1 cellular context compared by ENCODE assay signal in genomic region chr18:36635414-36636096, GRCh38.
TF ChIP-seq lines count a peak whose summit lies in the region.

No MANE protein-coding gene starts in this region.

TF ChIP-seq in GM12878, 131 proteins besides CTCF, POLR2A, EP300 and RAD21 (continued from another document):
- no peak for TF ChIP-seq BCL3 (IDR thresholded peaks at IDR 0.05; ENCODE audit: borderline replicate concordance, insufficient read depth, low read depth, low read length, poor library complexity, severe bottlenecking)
- no peak for TF ChIP-seq EGR1 (IDR thresholded peaks at IDR 0.05; ENCODE audit: borderline replicate concordance in 1 of 2, low read depth in 2 of 2, low read length in 2 of 2)
- 0 out of 2 replicates have a peak, but pooled peaks have one; percentile 13 for TF ChIP-seq CREM (IDR thresholded peaks at IDR 0.05; ENCODE audit: low read depth)
- peak; percentile 38; the same call in 1 of the 2 replicates for TF ChIP-seq ATF7 (IDR thresholded peaks at IDR 0.05; ENCODE audit: low read depth)
- no peak for TF ChIP-seq SUPT20H (IDR thresholded peaks at IDR 0.05; ENCODE audit: borderline replicate concordance, control insufficient read depth, low read depth, low read length)
- TF ChIP-seq, protein P1, sequence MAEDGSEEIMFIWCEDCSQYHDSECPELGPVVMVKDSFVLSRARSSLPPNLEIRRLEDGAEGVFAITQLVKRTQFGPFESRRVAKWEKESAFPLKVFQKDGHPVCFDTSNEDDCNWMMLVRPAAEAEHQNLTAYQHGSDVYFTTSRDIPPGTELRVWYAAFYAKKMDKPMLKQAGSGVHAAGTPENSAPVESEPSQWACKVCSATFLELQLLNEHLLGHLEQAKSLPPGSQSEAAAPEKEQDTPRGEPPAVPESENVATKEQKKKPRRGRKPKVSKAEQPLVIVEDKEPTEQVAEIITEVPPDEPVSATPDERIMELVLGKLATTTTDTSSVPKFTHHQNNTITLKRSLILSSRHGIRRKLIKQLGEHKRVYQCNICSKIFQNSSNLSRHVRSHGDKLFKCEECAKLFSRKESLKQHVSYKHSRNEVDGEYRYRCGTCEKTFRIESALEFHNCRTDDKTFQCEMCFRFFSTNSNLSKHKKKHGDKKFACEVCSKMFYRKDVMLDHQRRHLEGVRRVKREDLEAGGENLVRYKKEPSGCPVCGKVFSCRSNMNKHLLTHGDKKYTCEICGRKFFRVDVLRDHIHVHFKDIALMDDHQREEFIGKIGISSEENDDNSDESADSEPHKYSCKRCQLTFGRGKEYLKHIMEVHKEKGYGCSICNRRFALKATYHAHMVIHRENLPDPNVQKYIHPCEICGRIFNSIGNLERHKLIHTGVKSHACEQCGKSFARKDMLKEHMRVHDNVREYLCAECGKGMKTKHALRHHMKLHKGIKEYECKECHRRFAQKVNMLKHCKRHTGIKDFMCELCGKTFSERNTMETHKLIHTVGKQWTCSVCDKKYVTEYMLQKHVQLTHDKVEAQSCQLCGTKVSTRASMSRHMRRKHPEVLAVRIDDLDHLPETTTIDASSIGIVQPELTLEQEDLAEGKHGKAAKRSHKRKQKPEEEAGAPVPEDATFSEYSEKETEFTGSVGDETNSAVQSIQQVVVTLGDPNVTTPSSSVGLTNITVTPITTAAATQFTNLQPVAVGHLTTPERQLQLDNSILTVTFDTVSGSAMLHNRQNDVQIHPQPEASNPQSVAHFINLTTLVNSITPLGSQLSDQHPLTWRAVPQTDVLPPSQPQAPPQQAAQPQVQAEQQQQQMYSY (CRISPR knock-in tag; IDR thresholded peaks at IDR 0.05): no peak
- peak; percentile 47; the same call in 1 of the 2 replicates for TF ChIP-seq FOXM1 (IDR thresholded peaks at IDR 0.05; ENCODE audit: low read depth, low read length)
- 0 out of 2 replicates have a peak, but pooled peaks have one; percentile 21 for TF ChIP-seq ZNF687 (IDR thresholded peaks at IDR 0.05)
- TF ChIP-seq TAF1 (IDR thresholded peaks at IDR 0.05; ENCODE audit: borderline replicate concordance, low read depth, low read length): 0 out of 2 replicates have a peak, but pooled peaks have one; percentile 16
- TF ChIP-seq EED (IDR thresholded peaks at IDR 0.05; ENCODE audit: low read depth): peak; percentile 72; the same call in 1 of the 2 replicates
- peak; percentile 43; the same call in 1 of the 2 replicates for TF ChIP-seq ZNF217 (IDR thresholded peaks at IDR 0.05)
- 0 out of 2 replicates have a peak, but pooled peaks have one; percentile 44 for TF ChIP-seq MTA2 (IDR thresholded peaks at IDR 0.05; ENCODE audit: low read depth)
- TF ChIP-seq IKZF2 (IDR thresholded peaks at IDR 0.05): peak; percentile 79; a peak in 3 of 4 replicates
- no peak for TF ChIP-seq SMC3 (IDR thresholded peaks at IDR 0.05; ENCODE audit: borderline replicate concordance, low read length)
- TF ChIP-seq, protein P2, sequence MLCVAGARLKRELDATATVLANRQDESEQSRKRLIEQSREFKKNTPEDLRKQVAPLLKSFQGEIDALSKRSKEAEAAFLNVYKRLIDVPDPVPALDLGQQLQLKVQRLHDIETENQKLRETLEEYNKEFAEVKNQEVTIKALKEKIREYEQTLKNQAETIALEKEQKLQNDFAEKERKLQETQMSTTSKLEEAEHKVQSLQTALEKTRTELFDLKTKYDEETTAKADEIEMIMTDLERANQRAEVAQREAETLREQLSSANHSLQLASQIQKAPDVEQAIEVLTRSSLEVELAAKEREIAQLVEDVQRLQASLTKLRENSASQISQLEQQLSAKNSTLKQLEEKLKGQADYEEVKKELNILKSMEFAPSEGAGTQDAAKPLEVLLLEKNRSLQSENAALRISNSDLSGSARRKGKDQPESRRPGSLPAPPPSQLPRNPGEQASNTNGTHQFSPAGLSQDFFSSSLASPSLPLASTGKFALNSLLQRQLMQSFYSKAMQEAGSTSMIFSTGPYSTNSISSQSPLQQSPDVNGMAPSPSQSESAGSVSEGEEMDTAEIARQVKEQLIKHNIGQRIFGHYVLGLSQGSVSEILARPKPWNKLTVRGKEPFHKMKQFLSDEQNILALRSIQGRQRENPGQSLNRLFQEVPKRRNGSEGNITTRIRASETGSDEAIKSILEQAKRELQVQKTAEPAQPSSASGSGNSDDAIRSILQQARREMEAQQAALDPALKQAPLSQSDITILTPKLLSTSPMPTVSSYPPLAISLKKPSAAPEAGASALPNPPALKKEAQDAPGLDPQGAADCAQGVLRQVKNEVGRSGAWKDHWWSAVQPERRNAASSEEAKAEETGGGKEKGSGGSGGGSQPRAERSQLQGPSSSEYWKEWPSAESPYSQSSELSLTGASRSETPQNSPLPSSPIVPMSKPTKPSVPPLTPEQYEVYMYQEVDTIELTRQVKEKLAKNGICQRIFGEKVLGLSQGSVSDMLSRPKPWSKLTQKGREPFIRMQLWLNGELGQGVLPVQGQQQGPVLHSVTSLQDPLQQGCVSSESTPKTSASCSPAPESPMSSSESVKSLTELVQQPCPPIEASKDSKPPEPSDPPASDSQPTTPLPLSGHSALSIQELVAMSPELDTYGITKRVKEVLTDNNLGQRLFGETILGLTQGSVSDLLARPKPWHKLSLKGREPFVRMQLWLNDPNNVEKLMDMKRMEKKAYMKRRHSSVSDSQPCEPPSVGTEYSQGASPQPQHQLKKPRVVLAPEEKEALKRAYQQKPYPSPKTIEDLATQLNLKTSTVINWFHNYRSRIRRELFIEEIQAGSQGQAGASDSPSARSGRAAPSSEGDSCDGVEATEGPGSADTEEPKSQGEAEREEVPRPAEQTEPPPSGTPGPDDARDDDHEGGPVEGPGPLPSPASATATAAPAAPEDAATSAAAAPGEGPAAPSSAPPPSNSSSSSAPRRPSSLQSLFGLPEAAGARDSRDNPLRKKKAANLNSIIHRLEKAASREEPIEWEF (IDR thresholded peaks at IDR 0.05; ENCODE audit: insufficient replicate concordance, low read depth, low read length): no peak
- TF ChIP-seq GATAD2B (conservative IDR thresholded peaks at IDR 0.05; ENCODE audit: low read depth): peak; percentile 53; the same call in 1 of the 2 replicates
- TF ChIP-seq NFIC (IDR thresholded peaks at IDR 0.05; ENCODE audit: low read depth, low read length): peak; percentile 43; the same call in 1 of the 2 replicates
- 0 out of 2 replicates have a peak, but pooled peaks have one; percentile 30 for TF ChIP-seq CBFB (IDR thresholded peaks at IDR 0.05; ENCODE audit: low read depth)
- TF ChIP-seq DPF2 (IDR thresholded peaks at IDR 0.05): peak; percentile 51; the same call in 1 of the 2 replicates
- TF ChIP-seq RUNX3 (IDR thresholded peaks at IDR 0.05; ENCODE audit: low read length): peak; percentile 74
- no peak for TF ChIP-seq EZH2 (IDR thresholded peaks at IDR 0.05; ENCODE audit: borderline replicate concordance, control insufficient read depth, low read depth, low read length)
- TF ChIP-seq BCL11A (IDR thresholded peaks at IDR 0.05; ENCODE audit: low read depth, low read length): 0 out of 2 replicates have a peak, but pooled peaks have one; percentile 10
- 0 out of 2 replicates have a peak, but pooled peaks have one; percentile 27 for TF ChIP-seq YY1 (IDR thresholded peaks at IDR 0.05; ENCODE audit: low read depth, low read length)
- TF ChIP-seq, protein P3, sequence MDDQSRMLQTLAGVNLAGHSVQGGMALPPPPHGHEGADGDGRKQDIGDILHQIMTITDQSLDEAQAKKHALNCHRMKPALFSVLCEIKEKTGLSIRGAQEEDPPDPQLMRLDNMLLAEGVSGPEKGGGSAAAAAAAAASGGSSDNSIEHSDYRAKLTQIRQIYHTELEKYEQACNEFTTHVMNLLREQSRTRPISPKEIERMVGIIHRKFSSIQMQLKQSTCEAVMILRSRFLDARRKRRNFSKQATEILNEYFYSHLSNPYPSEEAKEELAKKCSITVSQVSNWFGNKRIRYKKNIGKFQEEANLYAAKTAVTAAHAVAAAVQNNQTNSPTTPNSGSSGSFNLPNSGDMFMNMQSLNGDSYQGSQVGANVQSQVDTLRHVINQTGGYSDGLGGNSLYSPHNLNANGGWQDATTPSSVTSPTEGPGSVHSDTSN (IDR thresholded peaks at IDR 0.05; ENCODE audit: insufficient replicate concordance, low read depth, low read length): peak; percentile 20
- TF ChIP-seq NR2F1 (conservative IDR thresholded peaks at IDR 0.05): no peak; the same call in 1 of the 2 replicates
- TF ChIP-seq JUNB (IDR thresholded peaks at IDR 0.05): peak; percentile 25; the same call in 1 of the 2 replicates
TF ChIP-seq in GM12878: peak in this region for 22.
